17 cellular contexts compared by ENCODE assay signal in the genomic region with DNA sequence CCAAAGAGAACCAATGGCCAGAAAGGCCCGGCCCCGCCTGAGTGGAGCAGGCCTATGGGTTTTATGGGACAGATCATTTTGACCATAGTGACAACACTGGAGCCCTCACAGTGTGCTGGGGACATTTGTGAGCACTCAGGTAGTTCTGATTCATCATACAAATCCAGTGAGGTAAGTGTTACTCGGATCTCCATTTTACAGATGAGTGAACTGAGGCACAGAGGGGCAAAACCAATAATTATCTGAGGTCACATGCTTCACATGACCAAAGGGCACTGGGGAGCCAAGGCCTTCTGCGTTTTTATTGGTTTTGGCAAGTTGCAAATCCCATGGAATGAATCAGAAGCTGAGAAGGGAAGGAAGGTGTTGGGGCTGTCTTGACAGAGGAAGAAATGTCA.
DNase-seq lines count a peak whose midpoint lies in the region; ATAC-seq and TF ChIP-seq lines count a peak whose summit lies in the region.
"Had no signal": no experiment of that assay in that cellular context is flagged by ENCODE, and none has a peak within 500 bp of the region (broad histone marks: within the 10 kb centered on the region; RNA-seq: fewer than 3 reads in every experiment).

No MANE protein-coding gene starts in this region.

- peaks cover 15% of the 10 kb centered on the region for H3K36me3 Mint-ChIP-seq in CD4-positive, alpha-beta T cell (ENCODE audit: low read depth)
- peaks cover 11% of the 10 kb centered on the region in 2 donors for H3K36me3 Mint-ChIP-seq in naive B cell

- no peaks in the 10 kb centered on the region for H3K9me3 Mint-ChIP-seq in CD4-positive, alpha-beta T cell
- H3K9me3 Mint-ChIP-seq in naive B cell = no peaks in the 10 kb centered on the region

- peak overlapping the region; percentile 56 for H3K27ac Mint-ChIP-seq in CD4-positive, alpha-beta T cell
- H3K27ac Mint-ChIP-seq in naive B cell = peak overlapping the region; percentile 28 to 89 (median 65)

- ATAC-seq in CD4-positive, alpha-beta T cell (ENCODE audit: poor library complexity) = no peak
- ATAC-seq in naive B cell (ENCODE audit: low read depth in 2 of 2) = no peak
- ATAC-seq in GM21825 (IDR thresholded peaks at IDR 0.05; ENCODE audit: unreplicated experiment) = no peak
- no peak for ATAC-seq in GM19395 (IDR thresholded peaks at IDR 0.05; ENCODE audit: unreplicated experiment)

- no peak overlapping the region for H3K27ac ChIP-seq in CD4-positive, alpha-beta T cell (ENCODE audit: low read depth, low read length)
- H3K27ac ChIP-seq: C4-2B, colonic mucosa, prostate gland had no signal

- TF ChIP-seq CTCF in CD4-positive, alpha-beta T cell (IDR thresholded peaks at IDR 0.05) = no peak
- no peak for TF ChIP-seq CTCF in GM13976 (IDR thresholded peaks at IDR 0.05; ENCODE audit: borderline replicate concordance, control extremely low read depth, extremely low read depth, insufficient read depth, missing control alignments)

- POLR2A ChIA-PET in CD4-positive, alpha-beta T cell (lab: Charles Lee) = no interaction called here

- in situ Hi-C loops in GM13976 (cut with MboI; ENCODE audit: low sequenced_read_pairs, unreplicated experiment) = no loop called here

- H3K27me3 Mint-ChIP-seq in CD4-positive, alpha-beta T cell = no peaks in the 10 kb centered on the region
- H3K27me3 Mint-ChIP-seq in naive B cell = no peaks in the 10 kb centered on the region

- H3K9me3 ChIP-seq in CD4-positive, alpha-beta T cell (ENCODE audit: control insufficient read depth, low read length) = no peaks in the 10 kb centered on the region
- H3K9me3 ChIP-seq: colonic mucosa, prostate gland had no signal

- no peak overlapping the region for H3K4me3 Mint-ChIP-seq in CD4-positive, alpha-beta T cell
- H3K4me3 Mint-ChIP-seq in naive B cell = peak overlapping the region in 1 of 8 donors; percentile 73

- no peaks in the 10 kb centered on the region for H3K27me3 ChIP-seq in CD4-positive, alpha-beta T cell (ENCODE audit: control insufficient read depth, insufficient read depth, low read length)
- H3K27me3 ChIP-seq: colonic mucosa had no signal

- intact Hi-C loops in CD4-positive, alpha-beta T cell (cut with DNase I, micrococcal nuclease) = no loop called here

- DNase-seq in CD4-positive, alpha-beta T cell = no peak
- DNase-seq in HCEC 1CT (peak; percentile 8), astrocyte of the hippocampus (ENCODE audit: low read depth, low spot score) (peak; percentile 12), naive B cell (no peak), GM13976 (ENCODE audit: low spot score) (no peak)
- DNase-seq in NK-92 treated with Interleukin-12 subunit alpha and Interleukin-12 subunit beta, amount 100 ng/mL, for 24 hours (lab: John Stamatoyannopoulos, UW) = no peak
- DNase-seq: activated T-cell treated with anti-CD3 and anti-CD28 coated beads for 4 hours, amniotic stem cell, GDM1, NCI-H1436, NCI-H446, OCI-M1 had no signal

- peaks cover 93% of the 10 kb centered on the region for H3K4me1 Mint-ChIP-seq in CD4-positive, alpha-beta T cell (ENCODE audit: low read depth)
- H3K4me1 Mint-ChIP-seq in naive B cell = peaks cover 77 to 99% (median 94%) of the 10 kb centered on the region in 3 donors

- CTCF ChIA-PET in CD4-positive, alpha-beta T cell (lab: Charles Lee) = interaction anchor here (0.7 kb wide), 1 partner anchor 65 kb away, joined by 3 read pairs; no protein-coding TSS in a partner anchor

Comparison
In these comparisons a context has a peak if more than half of its experiments do, and no peak if none do; other contexts are left out.
1. DNase-seq: peak in HCEC 1CT (single experiment) and astrocyte of the hippocampus (single experiment); none in CD4-positive, alpha-beta T cell (0 of 10), naive B cell (single experiment), NK-92 treated with Interleukin-12 subunit alpha and Interleukin-12 subunit beta, amount 100 ng/mL, for 24 hours (single experiment) and GM13976 (single experiment).